ENCODE assay signal across 39 cellular contexts in genomic region chr9:108883085-108883484, GRCh38. TPM values are rescaled to one million over a fixed set of nuclear protein-coding genes. Genes with fewer than 3 reads are reported as not detected.
"Had no signal": no experiment of that assay in that cellular context is flagged by ENCODE, and none has a peak within 500 bp of the region (broad histone marks: within the 10 kb centered on the region; RNA-seq: fewer than 3 reads in every experiment).

No MANE protein-coding gene starts in this region.

- H3K4me2 ChIP-seq: KMS-11 had no signal

- DNase-seq: Karpas-422, Kasumi-1, MG63, MM.1S, MV-4-11, NCI-H1048, NCI-H1092, NCI-H1092 treated with DMSO at 0.1 percent for 48 hours, NCI-H1105, NCI-H1105 treated with DMSO at 0.1 percent for 48 hours, NCI-H1417, NCI-H1417 treated with DMSO at 0.1 percent for 48 hours, NCI-H1436, NCI-H1436 treated with DMSO at 0.1 percent for 48 hours, NCI-H146, NCI-H1694, NCI-H1694 treated with DMSO at 0.1 percent for 48 hours, NCI-H187, NCI-H187 treated with DMSO at 0.1 percent for 48 hours, NCI-H1930, NCI-H2029, NCI-H2029 treated with DMSO at 0.1 percent for 48 hours, NCI-H2081, NCI-H2081 treated with DMSO at 0.1 percent for 48 hours, NCI-H2107, NCI-H2171, NCI-H2171 treated with DMSO at 0.1 percent for 48 hours, NCI-H2227 treated with DMSO at 0.1 percent for 48 hours, NCI-H226, NCI-H345, NCI-H446, NCI-H446 treated with DMSO at 0.1 percent for 48 hours, NCI-H510A, NCI-H510A treated with DMSO at 0.1 percent for 48 hours had no signal

- H3K27ac ChIP-seq: KMS-11 had no signal

- H3K9me3 ChIP-seq: MG63 had no signal

- H3K9ac ChIP-seq: KMS-11 had no signal

- H3K27me3 ChIP-seq: MG63 had no signal

- H3K4me3 ChIP-seq: MG63 had no signal

RNA-seq across cellular contexts. Expression of gene ACTL7A, which starts 21.0 kb away (rescaled TPM):
- total RNA-seq: LHCN-M2, M059J, MCF 10A, NCI-H460 had no signal

RNA-seq across cellular contexts. Expression of gene ACTL7B, which starts 27.3 kb away (rescaled TPM):
- total RNA-seq: LHCN-M2, M059J, MCF 10A, NCI-H460 had no signal
